ENCODE assay signal across 1 cellular context in genomic region chr13:89695343-89696257, GRCh38.
TF ChIP-seq lines count a peak whose summit lies in the region.

No MANE protein-coding gene starts in this region.

TF ChIP-seq in H1, 55 proteins besides CTCF, POLR2A, EP300 and RAD21:
- TF ChIP-seq CHD7 (IDR thresholded peaks at IDR 0.05; ENCODE audit: insufficient replicate concordance, low read length) (no peak), TAF7 (optimal IDR thresholded peaks at IDR 0.05; ENCODE audit: borderline replicate concordance, low read depth, low read length) (peak; percentile 12), YY1 (IDR thresholded peaks at IDR 0.05; ENCODE audit: low read depth, low read length) (peak; percentile 47; the same call in 1 of the 2 replicates)
